ENCODE assay signal across 15 cellular contexts in the genomic region with DNA sequence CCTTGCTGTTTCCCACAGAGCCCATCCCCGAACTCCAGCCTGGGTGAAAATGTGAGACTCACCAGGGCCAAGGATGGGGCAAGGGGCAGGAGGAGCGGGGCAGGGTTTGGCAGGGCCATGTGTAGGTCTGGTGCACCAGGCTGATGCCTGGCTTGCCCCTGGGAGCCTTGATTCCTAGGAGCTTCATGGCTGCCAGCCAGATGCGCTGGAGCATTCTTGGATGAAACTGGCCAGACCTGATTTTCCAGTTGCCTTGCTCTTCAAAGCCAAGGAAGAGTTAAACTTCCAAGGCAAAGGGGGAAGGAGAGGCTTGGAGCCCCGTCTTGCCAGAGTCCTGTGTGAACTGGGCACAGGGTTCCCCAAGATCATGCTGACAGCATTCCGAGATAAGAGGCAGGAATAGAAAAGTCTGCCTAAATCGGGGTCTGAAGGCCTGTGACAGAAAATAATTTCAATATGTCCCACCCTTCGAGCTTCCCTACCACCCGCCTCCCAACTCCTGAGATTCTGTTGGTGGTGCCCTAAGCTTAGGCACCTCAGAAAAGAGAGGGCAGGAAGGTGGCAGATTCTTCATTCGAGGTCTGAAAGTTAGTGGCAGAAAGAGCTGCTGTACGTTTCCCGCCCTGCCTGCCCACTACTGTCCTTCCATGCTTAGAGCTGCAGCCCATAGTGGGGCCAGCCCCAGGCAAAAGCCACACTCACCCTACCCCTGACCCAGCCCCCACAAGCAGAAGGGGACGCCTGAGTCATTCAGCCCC. TPM values are rescaled to one million over a fixed set of nuclear protein-coding genes. Genes with fewer than 3 reads are reported as not detected.
DNase-seq lines count a peak whose midpoint lies in the region; ATAC-seq and TF ChIP-seq lines count a peak whose summit lies in the region.
"Had no signal": no experiment of that assay in that cellular context is flagged by ENCODE, and none has a peak within 500 bp of the region (broad histone marks: within the 10 kb centered on the region; RNA-seq: fewer than 3 reads in every experiment).

No MANE protein-coding gene starts in this region.

- no peaks in the 10 kb centered on the region for H3K27me3 ChIP-seq in esophagus squamous epithelium
- no peaks in the 10 kb centered on the region for H3K27me3 ChIP-seq in parathyroid adenoma (ENCODE audit: control insufficient read depth, insufficient read depth, low read length)
- H3K27me3 ChIP-seq in heart left ventricle: peaks cover 0 to 5% (median 0%) of the 10 kb centered on the region in 9 donors

- no peak for TF ChIP-seq POLR2A in esophagus squamous epithelium (IDR thresholded peaks at IDR 0.05)
- no peak for TF ChIP-seq POLR2A in heart left ventricle (IDR thresholded peaks at IDR 0.05)

- ATAC-seq in HG02870 (IDR thresholded peaks at IDR 0.05; ENCODE audit: unreplicated experiment) (no peak), heart left ventricle (no peak), GM19035 (IDR thresholded peaks at IDR 0.05; ENCODE audit: unreplicated experiment) (no peak)
- ATAC-seq: K562, mucosa of descending colon had no signal

- TF ChIP-seq CTCF in esophagus squamous epithelium (IDR thresholded peaks at IDR 0.05) (no peak), parathyroid adenoma (IDR thresholded peaks at IDR 0.05) (no peak), heart left ventricle (IDR thresholded peaks at IDR 0.05) (no peak)

- H3K9me3 ChIP-seq in esophagus squamous epithelium (no peaks in the 10 kb centered on the region), parathyroid adenoma (ENCODE audit: control insufficient read depth, low read length) (no peaks in the 10 kb centered on the region), heart left ventricle (no peaks in the 10 kb centered on the region)
- H3K9me3 ChIP-seq: HAP-1, mucosa of descending colon had no signal

- H3K4me3 ChIP-seq in esophagus squamous epithelium: no peak overlapping the region
- no peak overlapping the region for H3K4me3 ChIP-seq in parathyroid adenoma (ENCODE audit: low read depth, low read length)
- no peak overlapping the region for H3K4me3 ChIP-seq in heart left ventricle
- H3K4me3 ChIP-seq: HAP-1, K562, mucosa of descending colon had no signal

- H3K4me2 ChIP-seq in parathyroid adenoma (ENCODE audit: low read length): peak overlapping the region; percentile 58

- H3K27ac ChIP-seq in esophagus squamous epithelium: peak overlapping the region; percentile 79 to 90 (median 86)
- peak overlapping the region; percentile 48 for H3K27ac ChIP-seq in parathyroid adenoma
- H3K27ac ChIP-seq in heart left ventricle: no peak overlapping the region

- H3K36me3 ChIP-seq in esophagus squamous epithelium: peaks cover 3 to 38% (median 18%) of the 10 kb centered on the region in 3 donors
- no peaks in the 10 kb centered on the region for H3K36me3 ChIP-seq in parathyroid adenoma (ENCODE audit: control insufficient read depth, insufficient read depth, low read length)
- H3K36me3 ChIP-seq in heart left ventricle: no peaks in the 10 kb centered on the region
- H3K36me3 ChIP-seq: HAP-1 had no signal

- H3K9ac ChIP-seq in parathyroid adenoma: no peak overlapping the region

- WGBS in esophagus squamous epithelium, 2 donors: 42 to 60% methylated on average over 4 to 7 of the region's 12 CpGs
- 74 to 87% (median 79%) methylated on average over 11 to 12 of the region's 12 CpGs for WGBS in heart left ventricle, 4 donors

- peak overlapping the region; percentile 51 for H2AFZ ChIP-seq in parathyroid adenoma

- no peaks in the 10 kb centered on the region for H3K79me2 ChIP-seq in parathyroid adenoma

- DNase-seq in DMS79 treated with DMSO at 0.1 percent for 48 hours (lab: John Stamatoyannopoulos, UW) (peak; percentile 63), NCI-H2196 (lab: John Stamatoyannopoulos, UW; ENCODE audit: unreplicated experiment) (peak; percentile 69), esophagus squamous epithelium (lab: John Stamatoyannopoulos, UW) (no peak), heart left ventricle (no peak)
- no peak for DNase-seq in activated CD8-positive, alpha-beta memory T cell treated with anti-CD3 and anti-CD28 coated beads for 24 hours
- DNase-seq: activated gamma-delta T cell; mucosa of descending colon; NCI-H1417; stimulated activated naive CD8-positive, alpha-beta T cell treated with anti-CD3 and anti-CD28 coated beads, Interleukin-15, amount 100 ng/mL, for 72 hours had no signal

- H3K4me1 ChIP-seq in esophagus squamous epithelium (peaks cover 17 to 78% (median 37%) of the 10 kb centered on the region in 3 donors), parathyroid adenoma (peaks cover 28% of the 10 kb centered on the region), heart left ventricle (peaks cover 0 to 8% (median 0%) of the 10 kb centered on the region in 12 donors)
- H3K4me1 ChIP-seq: HAP-1 had no signal

- intact Hi-C loops in esophagus squamous epithelium (cut with DNase I): no loop called here
- intact Hi-C loops in heart left ventricle (cut with DNase I): no loop called here

RNA-seq across cellular contexts. Expression of a gene that starts 20.4 kb away (rescaled TPM):
- total RNA-seq in esophagus squamous epithelium (100 to 1,000 TPM in 1 of 4 donors, 10 to 100 TPM in 3; 86.5 to 117 (median 99.0) TPM), heart left ventricle (under 1 TPM in 6 of 9 donors, not detected in 3; 0.02 to 0.18 (median 0.06) TPM)
- polyA plus RNA-seq in heart left ventricle: under 1 TPM; 0.01 to 0.04 TPM
- total RNA-seq: activated CD8-positive, alpha-beta memory T cell treated with anti-CD3 and anti-CD28 coated beads for 36 hours; K562; mucosa of descending colon had no signal
- polyA plus RNA-seq: K562 had no signal

Comparison
In these comparisons a context has a peak if more than half of its experiments do, and no peak if none do; other contexts are left out.
1. DNase-seq: peak in DMS79 treated with DMSO at 0.1 percent for 48 hours (single experiment) and NCI-H2196 (single experiment); none in esophagus squamous epithelium (single experiment), heart left ventricle (0 of 5) and activated CD8-positive, alpha-beta memory T cell treated with anti-CD3 and anti-CD28 coated beads for 24 hours (single experiment).
2. H3K27ac ChIP-seq: peak in esophagus squamous epithelium (4 of 4) and parathyroid adenoma (single experiment); none in heart left ventricle (0 of 12).
3. RNA of a gene that starts 20.4 kb away (total RNA-seq): 86.5 to 117 TPM in esophagus squamous epithelium; 0.02 to 0.18 TPM in heart left ventricle; every median in the first group is over 10 times any median in the second.